ENCODE assay signal across 17 cellular contexts in the genomic region with DNA sequence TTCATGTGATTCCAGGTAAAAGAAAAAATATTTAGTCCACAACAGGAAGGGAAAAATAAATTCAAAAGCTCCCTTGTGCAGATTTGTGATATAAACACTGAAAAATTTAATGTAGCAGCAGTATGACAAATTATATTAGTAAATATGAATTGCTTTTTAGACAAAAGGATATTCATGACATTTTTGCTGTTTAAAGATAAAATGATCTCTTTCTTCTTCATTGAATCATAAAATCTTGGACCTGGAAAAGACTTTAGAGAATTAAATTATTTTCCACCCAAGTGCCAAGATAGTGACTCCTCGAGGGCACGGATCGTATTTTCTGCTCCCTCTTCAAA.
DNase-seq lines count a peak whose midpoint lies in the region; ATAC-seq and TF ChIP-seq lines count a peak whose summit lies in the region.
"Had no signal": no experiment of that assay in that cellular context is flagged by ENCODE, and none has a peak within 500 bp of the region (broad histone marks: within the 10 kb centered on the region; RNA-seq: fewer than 3 reads in every experiment).

No MANE protein-coding gene starts in this region.

- POLR2A ChIA-PET in Caco-2 (lab: Charles Lee), result no interaction called here

- intact Hi-C loops in Caco-2 (cut with micrococcal nuclease; ENCODE audit: unreplicated experiment), result no loop called here

- H3K27ac Mint-ChIP-seq in Caco-2 (ENCODE audit: unreplicated experiment) (peak overlapping the region; percentile 84), osteocyte (ENCODE audit: unreplicated experiment) (peak overlapping the region; percentile 86)
- H3K27ac Mint-ChIP-seq: IgD-negative memory B cell; stimulated activated naive CD8-positive, alpha-beta T cell treated with anti-CD3 and anti-CD28 coated beads, Interleukin-15, Interleukin-2, amounts not matched to agents 100 ng/mL and 50 ng/mL, for 24 hours had no signal

- H3K4me1 Mint-ChIP-seq in Caco-2 (ENCODE audit: low read depth, unreplicated experiment), result peaks cover 31% of the 10 kb centered on the region
- H3K4me1 Mint-ChIP-seq in osteocyte (ENCODE audit: unreplicated experiment), result peaks cover 65% of the 10 kb centered on the region

- no peaks in the 10 kb centered on the region for H3K9me3 ChIP-seq in Caco-2
- H3K9me3 ChIP-seq: HAP-1, pancreas had no signal

- CTCF ChIA-PET in Caco-2 (lab: Charles Lee), result no interaction called here

- ATAC-seq in SK-N-SH treated with all-trans-retinoic acid at 6 μM for 48 hours, result no peak
- ATAC-seq in foreskin keratinocyte, result no peak
- no peak for ATAC-seq in HG03108 (IDR thresholded peaks at IDR 0.05; ENCODE audit: unreplicated experiment)
- ATAC-seq in left lobe of liver, result no peak

- no peak for TF ChIP-seq CTCF in Caco-2 (IDR thresholded peaks at IDR 0.05; ENCODE audit: insufficient read depth in 1 of 2, low read depth in 1 of 2, low read length in 1 of 2, severe bottlenecking in 1 of 2, unreplicated experiment in 1 of 2)
- peak; percentile 30 for TF ChIP-seq CTCF in foreskin keratinocyte (conservative IDR thresholded peaks at IDR 0.05)
- TF ChIP-seq CTCF in osteocyte (IDR thresholded peaks at IDR 0.05), result no peak

- no peaks in the 10 kb centered on the region for H3K36me3 ChIP-seq in Caco-2 (ENCODE audit: control insufficient read depth, insufficient read depth, low read length)
- H3K36me3 ChIP-seq: HAP-1, pancreas had no signal

- H3K4me3 ChIP-seq in Caco-2 (ENCODE audit: low read depth, low read length), result no peak overlapping the region
- H3K4me3 ChIP-seq: HAP-1, pancreas had no signal

- DNase-seq in Caco-2 (no peak), foreskin keratinocyte (no peak), osteocyte (ENCODE audit: extremely low spot score, unreplicated experiment) (no peak), HT-29 (ENCODE audit: low spot score) (no peak), left lobe of liver (ENCODE audit: low spot score) (no peak)
- DNase-seq in stimulated activated CD4-positive, alpha-beta T cell treated with anti-CD3 and anti-CD28 coated beads, Interleukin-4, amount 100 ng/mL, for 1 hour, result no peak
- DNase-seq: activated CD4-positive, CD25-positive, alpha-beta regulatory T cell; activated CD8-positive, alpha-beta memory T cell treated with anti-CD3 and anti-CD28 coated beads, Interleukin-2, amount 50 U/mL, for 4 hours; activated naive CD4-positive, alpha-beta T cell; effector CD8-positive, alpha-beta T cell; NCI-H82 had no signal

- H3K9me3 Mint-ChIP-seq in Caco-2 (ENCODE audit: unreplicated experiment) (peaks cover 15% of the 10 kb centered on the region), osteocyte (ENCODE audit: unreplicated experiment) (peaks cover 7% of the 10 kb centered on the region)
- H3K9me3 Mint-ChIP-seq: IgD-negative memory B cell; stimulated activated naive CD8-positive, alpha-beta T cell treated with anti-CD3 and anti-CD28 coated beads, Interleukin-15, Interleukin-2, amounts not matched to agents 100 ng/mL and 50 ng/mL, for 24 hours had no signal

- H3K27me3 Mint-ChIP-seq in Caco-2 (ENCODE audit: insufficient read depth, unreplicated experiment) (no peaks in the 10 kb centered on the region), osteocyte (ENCODE audit: unreplicated experiment) (no peaks in the 10 kb centered on the region)
- H3K27me3 Mint-ChIP-seq: IgD-negative memory B cell; stimulated activated naive CD8-positive, alpha-beta T cell treated with anti-CD3 and anti-CD28 coated beads, Interleukin-15, Interleukin-2, amounts not matched to agents 100 ng/mL and 50 ng/mL, for 24 hours had no signal

- H3K36me3 Mint-ChIP-seq in Caco-2 (ENCODE audit: insufficient read depth, unreplicated experiment), result peaks cover 17% of the 10 kb centered on the region
- peaks cover 13% of the 10 kb centered on the region for H3K36me3 Mint-ChIP-seq in osteocyte (ENCODE audit: unreplicated experiment)

- peak overlapping the region; percentile 37 for H3K27ac ChIP-seq in foreskin keratinocyte

- no TSS peak for BruUV-seq in Caco-2 (replicated peaks; lab: Mats Ljungman, UMichigan)

- H3K27me3 ChIP-seq in Caco-2 (replicated peaks; ENCODE audit: control insufficient read depth, insufficient read depth, low read length), result no peaks in the 10 kb centered on the region
- H3K27me3 ChIP-seq in foreskin keratinocyte, result no peaks in the 10 kb centered on the region
- H3K27me3 ChIP-seq: pancreas had no signal

- no peak overlapping the region for H3K4me3 Mint-ChIP-seq in Caco-2 (ENCODE audit: unreplicated experiment)
- H3K4me3 Mint-ChIP-seq in osteocyte (ENCODE audit: unreplicated experiment), result peak overlapping the region; percentile 51
- H3K4me3 Mint-ChIP-seq: IgD-negative memory B cell; stimulated activated naive CD8-positive, alpha-beta T cell treated with anti-CD3 and anti-CD28 coated beads, Interleukin-15, Interleukin-2, amounts not matched to agents 100 ng/mL and 50 ng/mL, for 24 hours had no signal

- peaks cover 50% of the 10 kb centered on the region for H3K4me1 ChIP-seq in Caco-2
- H3K4me1 ChIP-seq in foreskin keratinocyte, result peaks cover 36% of the 10 kb centered on the region

TF ChIP-seq in SK-N-SH treated with all-trans-retinoic acid at 6 μM for 48 hours, 23 proteins besides CTCF, POLR2A, EP300 and RAD21 (continues in another document):
- TF ChIP-seq GLIS3 (CRISPR knock-in tag; IDR thresholded peaks at IDR 0.05) (no peak), ZC3H10 (CRISPR knock-in tag; IDR thresholded peaks at IDR 0.05) (peak; percentile 83), PPARA (CRISPR knock-in tag; IDR thresholded peaks at IDR 0.05; ENCODE audit: borderline replicate concordance) (no peak), ISL1 (CRISPR knock-in tag; IDR thresholded peaks at IDR 0.05) (peak; percentile 59; the same call in 1 of the 2 replicates), TCF4 (CRISPR knock-in tag; IDR thresholded peaks at IDR 0.05; ENCODE audit: borderline replicate concordance) (no peak), ZNF8 (CRISPR knock-in tag; IDR thresholded peaks at IDR 0.05) (no peak), ZNF70 (CRISPR knock-in tag; IDR thresholded peaks at IDR 0.05) (no peak), CSDC2 (CRISPR knock-in tag; IDR thresholded peaks at IDR 0.05) (no peak), RARB (CRISPR knock-in tag; IDR thresholded peaks at IDR 0.05) (no peak), ZFP3 (CRISPR knock-in tag; IDR thresholded peaks at IDR 0.05) (no peak), OSR1 (CRISPR knock-in tag; IDR thresholded peaks at IDR 0.05) (no peak), TOX (CRISPR knock-in tag; IDR thresholded peaks at IDR 0.05; ENCODE audit: borderline replicate concordance) (no peak), ZNF565 (CRISPR knock-in tag; conservative IDR thresholded peaks at IDR 0.05; ENCODE audit: low read depth) (no peak)
- TF ChIP-seq, protein P1, sequence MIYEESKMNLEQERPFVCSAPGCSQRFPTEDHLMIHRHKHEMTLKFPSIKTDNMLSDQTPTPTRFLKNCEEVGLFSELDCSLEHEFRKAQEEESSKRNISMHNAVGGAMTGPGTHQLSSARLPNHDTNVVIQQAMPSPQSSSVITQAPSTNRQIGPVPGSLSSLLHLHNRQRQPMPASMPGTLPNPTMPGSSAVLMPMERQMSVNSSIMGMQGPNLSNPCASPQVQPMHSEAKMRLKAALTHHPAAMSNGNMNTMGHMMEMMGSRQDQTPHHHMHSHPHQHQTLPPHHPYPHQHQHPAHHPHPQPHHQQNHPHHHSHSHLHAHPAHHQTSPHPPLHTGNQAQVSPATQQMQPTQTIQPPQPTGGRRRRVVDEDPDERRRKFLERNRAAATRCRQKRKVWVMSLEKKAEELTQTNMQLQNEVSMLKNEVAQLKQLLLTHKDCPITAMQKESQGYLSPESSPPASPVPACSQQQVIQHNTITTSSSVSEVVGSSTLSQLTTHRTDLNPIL (CRISPR knock-in tag; IDR thresholded peaks at IDR 0.05; ENCODE audit: low read depth), result no peak
- TF ChIP-seq, protein P2, sequence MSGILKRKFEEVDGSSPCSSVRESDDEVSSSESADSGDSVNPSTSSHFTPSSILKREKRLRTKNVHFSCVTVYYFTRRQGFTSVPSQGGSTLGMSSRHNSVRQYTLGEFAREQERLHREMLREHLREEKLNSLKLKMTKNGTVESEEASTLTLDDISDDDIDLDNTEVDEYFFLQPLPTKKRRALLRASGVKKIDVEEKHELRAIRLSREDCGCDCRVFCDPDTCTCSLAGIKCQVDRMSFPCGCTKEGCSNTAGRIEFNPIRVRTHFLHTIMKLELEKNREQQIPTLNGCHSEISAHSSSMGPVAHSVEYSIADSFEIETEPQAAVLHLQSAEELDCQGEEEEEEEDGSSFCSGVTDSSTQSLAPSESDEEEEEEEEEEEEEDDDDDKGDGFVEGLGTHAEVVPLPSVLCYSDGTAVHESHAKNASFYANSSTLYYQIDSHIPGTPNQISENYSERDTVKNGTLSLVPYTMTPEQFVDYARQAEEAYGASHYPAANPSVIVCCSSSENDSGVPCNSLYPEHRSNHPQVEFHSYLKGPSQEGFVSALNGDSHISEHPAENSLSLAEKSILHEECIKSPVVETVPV (CRISPR knock-in tag; IDR thresholded peaks at IDR 0.05), result no peak
- TF ChIP-seq, protein P3, sequence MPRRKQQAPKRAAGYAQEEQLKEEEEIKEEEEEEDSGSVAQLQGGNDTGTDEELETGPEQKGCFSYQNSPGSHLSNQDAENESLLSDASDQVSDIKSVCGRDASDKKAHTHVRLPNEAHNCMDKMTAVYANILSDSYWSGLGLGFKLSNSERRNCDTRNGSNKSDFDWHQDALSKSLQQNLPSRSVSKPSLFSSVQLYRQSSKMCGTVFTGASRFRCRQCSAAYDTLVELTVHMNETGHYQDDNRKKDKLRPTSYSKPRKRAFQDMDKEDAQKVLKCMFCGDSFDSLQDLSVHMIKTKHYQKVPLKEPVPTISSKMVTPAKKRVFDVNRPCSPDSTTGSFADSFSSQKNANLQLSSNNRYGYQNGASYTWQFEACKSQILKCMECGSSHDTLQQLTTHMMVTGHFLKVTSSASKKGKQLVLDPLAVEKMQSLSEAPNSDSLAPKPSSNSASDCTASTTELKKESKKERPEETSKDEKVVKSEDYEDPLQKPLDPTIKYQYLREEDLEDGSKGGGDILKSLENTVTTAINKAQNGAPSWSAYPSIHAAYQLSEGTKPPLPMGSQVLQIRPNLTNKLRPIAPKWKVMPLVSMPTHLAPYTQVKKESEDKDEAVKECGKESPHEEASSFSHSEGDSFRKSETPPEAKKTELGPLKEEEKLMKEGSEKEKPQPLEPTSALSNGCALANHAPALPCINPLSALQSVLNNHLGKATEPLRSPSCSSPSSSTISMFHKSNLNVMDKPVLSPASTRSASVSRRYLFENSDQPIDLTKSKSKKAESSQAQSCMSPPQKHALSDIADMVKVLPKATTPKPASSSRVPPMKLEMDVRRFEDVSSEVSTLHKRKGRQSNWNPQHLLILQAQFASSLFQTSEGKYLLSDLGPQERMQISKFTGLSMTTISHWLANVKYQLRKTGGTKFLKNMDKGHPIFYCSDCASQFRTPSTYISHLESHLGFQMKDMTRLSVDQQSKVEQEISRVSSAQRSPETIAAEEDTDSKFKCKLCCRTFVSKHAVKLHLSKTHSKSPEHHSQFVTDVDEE (CRISPR knock-in tag; IDR thresholded peaks at IDR 0.05), result no peak
